ENCODE assay signal across 8 cellular contexts in genomic region chr14:37232907-37233481, GRCh38. TPM values are rescaled to one million over a fixed set of nuclear protein-coding genes. Genes with fewer than 3 reads are reported as not detected.
A peak's percentile ranks its signal among the peaks of the same experiment; 100 is the strongest.
DNase-seq lines count a peak whose midpoint lies in the region; ATAC-seq and TF ChIP-seq lines count a peak whose summit lies in the region.

No MANE protein-coding gene starts in this region.

- H3K36me3 Mint-ChIP-seq in Calu3 (ENCODE audit: insufficient read depth, unreplicated experiment) (no peaks in the 10 kb centered on the region), GM23338 (ENCODE audit: low read depth) (no peaks in the 10 kb centered on the region), WTC11 (no peaks in the 10 kb centered on the region)

- H3K27ac Mint-ChIP-seq in Calu3 (ENCODE audit: unreplicated experiment) (no peak overlapping the region), GM23338 (no peak overlapping the region), WTC11 (no peak overlapping the region)

- ATAC-seq in GM23338, result peak; percentile 53; the same call in 2 of the 3 replicates
- peak; percentile 52 for ATAC-seq in WTC11
- ATAC-seq in GM21737 (IDR thresholded peaks at IDR 0.05; ENCODE audit: unreplicated experiment), result no peak

- intact Hi-C loops in Calu3 (cut with micrococcal nuclease; ENCODE audit: unreplicated experiment), result loop anchor here (2.0 to 5.0 kb wide), 3 partner anchors 36 to 82 kb away; partner anchors contain the start of genes MIPOL1 and SLC25A21

- no peaks in the 10 kb centered on the region for H3K36me3 ChIP-seq in GM23338 (ENCODE audit: insufficient read depth)

- peak; percentile 50 for DNase-seq in Calu3
- peak; percentile 71 for DNase-seq in GM23338 (ENCODE audit: low spot score)
- peak; percentile 11 to 41 for DNase-seq in NCI-H187 (lab: John Stamatoyannopoulos, UW)
- DNase-seq in WTC11 (ENCODE audit: low spot score), result no peak
- DNase-seq in inferior parietal cortex (ENCODE audit: extremely low spot score), result peak; percentile 60
- DNase-seq in activated naive CD4-positive, alpha-beta T cell treated with Interleukin-2 at 50 U/mL for 16 hours, result no peak
- no peak for DNase-seq in activated CD4-positive, alpha-beta T cell treated with anti-CD3 and anti-CD28 coated beads, Interleukin-2, amount 50 U/mL, for 1 hour

- H3K4me3 Mint-ChIP-seq in Calu3 (ENCODE audit: low read depth, unreplicated experiment) (no peak overlapping the region), GM23338 (no peak overlapping the region), WTC11 (no peak overlapping the region)

- H3K4me1 Mint-ChIP-seq in Calu3 (ENCODE audit: low read depth, unreplicated experiment), result no peaks in the 10 kb centered on the region
- H3K4me1 Mint-ChIP-seq in GM23338, result no peaks in the 10 kb centered on the region
- no peaks in the 10 kb centered on the region for H3K4me1 Mint-ChIP-seq in WTC11

- no peaks in the 10 kb centered on the region for H3K4me1 ChIP-seq in GM23338 (ENCODE audit: insufficient read depth)

- BruUV-seq in Calu3 (replicated peaks; lab: Mats Ljungman, UMichigan), result no TSS peak

- H3K79me2 ChIP-seq in GM23338 (replicated peaks; ENCODE audit: insufficient read depth), result peaks cover 13% of the 10 kb centered on the region; the same call in 1 of the 2 replicates

- H3K4me2 ChIP-seq in GM23338, result no peak overlapping the region

- TF ChIP-seq CTCF in Calu3 (IDR thresholded peaks at IDR 0.05; ENCODE audit: unreplicated experiment) (peak; percentile 23), GM23338 (conservative IDR thresholded peaks at IDR 0.05; ENCODE audit: low read depth in 2 of 2) (peak; percentile 74 to 77), WTC11 (IDR thresholded peaks at IDR 0.05) (peak; percentile 59)

- H3K27me3 Mint-ChIP-seq in Calu3 (ENCODE audit: unreplicated experiment) (no peaks in the 10 kb centered on the region), GM23338 (ENCODE audit: insufficient read depth, low read depth, poor library complexity) (peaks cover 4% of the 10 kb centered on the region), WTC11 (ENCODE audit: low read depth) (no peaks in the 10 kb centered on the region)

- H4K20me1 ChIP-seq in GM23338 (replicated peaks; ENCODE audit: insufficient read depth), result peaks cover 7% of the 10 kb centered on the region; the same call in 1 of the 2 replicates

- no peaks in the 10 kb centered on the region for H3F3A ChIP-seq in GM23338 (replicated peaks; ENCODE audit: low read depth)

- H3K4me3 ChIP-seq in GM23338, result no peak overlapping the region

- H3K27ac ChIP-seq in GM23338 (ENCODE audit: low read depth), result no peak overlapping the region

- CTCF ChIA-PET in Calu3 (lab: Charles Lee) (interaction anchor here (0.5 to 1.0 kb wide), 4 partner anchors 11 to 679 kb away, joined by 3 to 9 read pairs (median 4); partner anchors contain the start of gene MIPOL1), WTC11 (lab: Charles Lee) (interaction anchor here (0.6 to 1.3 kb wide), 5 partner anchors 15 to 83 kb away, joined by 3 to 5 read pairs (median 3); no protein-coding TSS in a partner anchor)

- H2AFZ ChIP-seq in GM23338, result no peak overlapping the region

- no peaks in the 10 kb centered on the region for H3K27me3 ChIP-seq in GM23338 (ENCODE audit: insufficient read depth)

- POLR2A ChIA-PET in WTC11 (lab: Charles Lee), result no interaction called here

- no peaks in the 10 kb centered on the region for H3K9me3 Mint-ChIP-seq in Calu3 (ENCODE audit: low read depth, unreplicated experiment)
- H3K9me3 Mint-ChIP-seq in GM23338, result no peaks in the 10 kb centered on the region
- no peaks in the 10 kb centered on the region for H3K9me3 Mint-ChIP-seq in WTC11

- no peaks in the 10 kb centered on the region for H3K9me2 ChIP-seq in GM23338 (ENCODE audit: insufficient read depth)

TF ChIP-seq in GM23338, 12 proteins besides CTCF, POLR2A, EP300 and RAD21:
- TF ChIP-seq EZH2phosphoT487 (IDR thresholded peaks at IDR 0.05; ENCODE audit: unreplicated experiment) (no peak), ZNF114 (CRISPR knock-in tag; IDR thresholded peaks at IDR 0.05) (no peak), ETS1 (IDR thresholded peaks at IDR 0.05) (no peak)

TF ChIP-seq in WTC11, 78 proteins besides CTCF, POLR2A, EP300 and RAD21:
- TF ChIP-seq NR1H2 (CRISPR knock-in tag; IDR thresholded peaks at IDR 0.05) (no peak), SMAD3 (CRISPR knock-in tag; IDR thresholded peaks at IDR 0.05; ENCODE audit: borderline replicate concordance) (no peak), GABPB1 (CRISPR knock-in tag; IDR thresholded peaks at IDR 0.05) (peak; percentile 56; the same call in 1 of the 2 replicates)

RNA-seq across cellular contexts. Expression of gene MIPOL1, which starts 35.3 kb away (rescaled TPM):
- total RNA-seq in Calu3 (2022) (22.0 and 27.2 TPM in 2 replicates), WTC11 (2021) (12.0 to 13.1 TPM (median 12.3 TPM) in 3 replicates)
- total RNA-seq in GM23338 (2014; rRNA removed; shearing (Covaris generic)), result 21.7 and 24.8 TPM in 2 replicates
- polyA plus RNA-seq in GM23338 (2016; fragmentation: Nextera tagmentation; extraction: Ambion mirVana), result 12.5 and 16.6 TPM in 2 replicates

Comparison
In these comparisons a context has a peak if more than half of its experiments do, and no peak if none do; other contexts are left out.
1. DNase-seq: peak in Calu3 (single experiment), GM23338 (single experiment), NCI-H187 (2 of 2) and inferior parietal cortex (single experiment); none in WTC11 (single experiment), activated naive CD4-positive, alpha-beta T cell treated with Interleukin-2 at 50 U/mL for 16 hours (single experiment) and activated CD4-positive, alpha-beta T cell treated with anti-CD3 and anti-CD28 coated beads, Interleukin-2, amount 50 U/mL, for 1 hour (single experiment).
2. CTCF ChIP-seq: peak in every context shown above with its lines; median percentile 76 in GM23338; 59 in WTC11; 23 in Calu3.